10 cellular contexts compared by ENCODE assay signal in genomic region chr7:142669074-142669654, GRCh38.
DNase-seq lines count a peak whose midpoint lies in the region; ATAC-seq, FAIRE-seq and TF ChIP-seq lines count a peak whose summit lies in the region.
"Had no signal": no experiment of that assay in that cellular context is flagged by ENCODE, and none has a peak within 500 bp of the region (broad histone marks: within the 10 kb centered on the region; RNA-seq: fewer than 3 reads in every experiment).

No MANE protein-coding gene starts in this region.

- peak overlapping the region; percentile 59 for H3K27ac Mint-ChIP-seq in activated CD4-positive, alpha-beta T cell treated with anti-CD3 and anti-CD28 coated beads for 36 hours

- no peaks in the 10 kb centered on the region for H3K9me3 Mint-ChIP-seq in activated CD4-positive, alpha-beta T cell treated with anti-CD3 and anti-CD28 coated beads for 36 hours (ENCODE audit: low read depth)

- peak in 55 of 56 donors; percentile 13 to 65 (median 46) for TF ChIP-seq CTCF in dorsolateral prefrontal cortex (IDR thresholded peaks at IDR 0.05 in 54 of 56, conservative IDR thresholded peaks at IDR 0.05 in 2 of 56; ENCODE audit: low read depth in 1 of 56, partially characterized antibody in 56 of 56)

- WGBS in small intestine, 3 donors, result 34 to 49% (median 44%) methylated on average over 2 of the region's 2 CpGs

- H3K4me3 ChIP-seq in dorsolateral prefrontal cortex (no peak overlapping the region), small intestine (ENCODE audit: low read depth in 1 of 2, low read length in 2 of 2) (no peak overlapping the region)
- H3K4me3 ChIP-seq: SJCRH30 had no signal

- H3K36me3 ChIP-seq in small intestine (ENCODE audit: control insufficient read depth in 2 of 2, insufficient read depth in 2 of 2, low read length in 2 of 2), result no peaks in the 10 kb centered on the region
- H3K36me3 ChIP-seq: SJCRH30 had no signal

- H3K4me3 Mint-ChIP-seq in activated CD4-positive, alpha-beta T cell treated with anti-CD3 and anti-CD28 coated beads for 36 hours, result no peak overlapping the region

- ATAC-seq in activated CD4-positive, alpha-beta T cell treated with anti-CD3 and anti-CD28 coated beads for 36 hours, result peak; percentile 39
- no peak for ATAC-seq in GM21515 (IDR thresholded peaks at IDR 0.05; ENCODE audit: unreplicated experiment)

- H3K27ac ChIP-seq in dorsolateral prefrontal cortex (no peak overlapping the region), small intestine (ENCODE audit: low read depth in 1 of 2, low read length in 1 of 2) (no peak overlapping the region)
- H3K27ac ChIP-seq: SJCRH30 had no signal

- H3K4me1 ChIP-seq in small intestine (ENCODE audit: control insufficient read depth in 2 of 2, insufficient read depth in 1 of 2, low read depth in 1 of 2, low read length in 1 of 2), result no peaks in the 10 kb centered on the region
- H3K4me1 ChIP-seq: SJCRH30 had no signal

- intact Hi-C loops in activated CD4-positive, alpha-beta T cell treated with anti-CD3 and anti-CD28 coated beads for 36 hours (cut with DNase I, micrococcal nuclease), result loop anchor here (1.0 to 5.0 kb wide), 4 partner anchors 36 to 142 kb away; no protein-coding TSS in a partner anchor
- intact Hi-C loops in dorsolateral prefrontal cortex (cut with DNase I), result no loop called here

- H3K4me1 Mint-ChIP-seq in activated CD4-positive, alpha-beta T cell treated with anti-CD3 and anti-CD28 coated beads for 36 hours, result peaks cover 28% of the 10 kb centered on the region

- POLR2A ChIA-PET in activated CD4-positive, alpha-beta T cell treated with anti-CD3 and anti-CD28 coated beads for 36 hours (lab: Charles Lee), result no interaction called here

- no peak for FAIRE-seq in small intestine (lab: Jason Lieb, UNC)

- peaks cover 0 to 4% (median 0%) of the 10 kb centered on the region in 45 donors for H3K27me3 ChIP-seq in dorsolateral prefrontal cortex
- H3K27me3 ChIP-seq in small intestine (ENCODE audit: control insufficient read depth in 2 of 2, insufficient read depth in 2 of 2, low read length in 2 of 2), result no peaks in the 10 kb centered on the region
- H3K27me3 ChIP-seq: SJCRH30 had no signal

- no peak for DNase-seq in activated CD4-positive, alpha-beta T cell treated with anti-CD3 and anti-CD28 coated beads for 36 hours
- no peak for DNase-seq in activated CD4-positive, alpha-beta T cell treated with anti-CD3 and anti-CD28 coated beads for 1 hour
- DNase-seq in NCI-H748 (lab: John Stamatoyannopoulos, UW; ENCODE audit: unreplicated experiment) (peak; percentile 53), dorsolateral prefrontal cortex (no peak), small intestine (peak; percentile 26), GM19238 (ENCODE audit: insufficient read length, low spot score) (no peak)
- no peak for DNase-seq in NK-92 treated with Interleukin-12 subunit alpha and Interleukin-12 subunit beta, amount 100 ng/mL, for 24 hours (lab: John Stamatoyannopoulos, UW)
- DNase-seq: DND-41 had no signal

- no peaks in the 10 kb centered on the region for H3K27me3 Mint-ChIP-seq in activated CD4-positive, alpha-beta T cell treated with anti-CD3 and anti-CD28 coated beads for 36 hours

- no peaks in the 10 kb centered on the region for H3K9me3 ChIP-seq in small intestine (ENCODE audit: control insufficient read depth, low read depth)
- H3K9me3 ChIP-seq: SJCRH30 had no signal

- CTCF ChIA-PET in activated CD4-positive, alpha-beta T cell treated with anti-CD3 and anti-CD28 coated beads for 36 hours (lab: Charles Lee), result interaction anchor here (1.0 to 3.4 kb wide), 3 partner anchors 9 to 114 kb away, joined by 3 to 12 read pairs (median 4); no protein-coding TSS in a partner anchor

- H3K36me3 Mint-ChIP-seq in activated CD4-positive, alpha-beta T cell treated with anti-CD3 and anti-CD28 coated beads for 36 hours (ENCODE audit: low read depth), result no peaks in the 10 kb centered on the region

Comparison
In these comparisons a context has a peak if more than half of its experiments do, and no peak if none do; other contexts are left out.
1. DNase-seq: peak in NCI-H748 (single experiment) and small intestine (single experiment); none in activated CD4-positive, alpha-beta T cell treated with anti-CD3 and anti-CD28 coated beads for 36 hours (single experiment), activated CD4-positive, alpha-beta T cell treated with anti-CD3 and anti-CD28 coated beads for 1 hour (single experiment), dorsolateral prefrontal cortex (0 of 10), NK-92 treated with Interleukin-12 subunit alpha and Interleukin-12 subunit beta, amount 100 ng/mL, for 24 hours (single experiment) and GM19238 (single experiment).
2. intact Hi-C loops: an anchor here in activated CD4-positive, alpha-beta T cell treated with anti-CD3 and anti-CD28 coated beads for 36 hours (1.0 to 5.0 kb wide); none called in dorsolateral prefrontal cortex.